In the genomic region with DNA sequence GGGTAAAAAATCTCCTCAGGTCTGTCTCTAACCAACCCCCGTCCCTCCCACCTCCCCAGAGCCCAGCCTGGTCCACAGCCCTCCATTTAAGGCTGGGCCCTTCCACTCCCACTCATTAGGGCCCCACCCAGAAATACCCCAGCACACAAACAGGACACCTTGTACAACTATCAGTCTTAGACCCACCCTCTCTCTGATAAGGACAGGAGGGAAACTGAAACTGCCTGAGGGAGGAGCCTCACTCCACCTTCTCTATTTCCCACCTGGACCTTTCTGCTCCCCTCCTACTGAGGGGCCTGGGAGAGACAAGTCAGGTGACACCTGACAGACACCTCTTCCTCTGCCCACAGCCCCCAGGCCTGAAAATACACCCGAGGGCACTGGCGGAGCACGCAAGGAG, we compare ENCODE assay signal across 9 cellular contexts.
DNase-seq lines count a peak whose midpoint lies in the region; ATAC-seq and TF ChIP-seq lines count a peak whose summit lies in the region.
"Had no signal": no experiment of that assay in that cellular context is flagged by ENCODE, and none has a peak within 500 bp of the region (broad histone marks: within the 10 kb centered on the region; RNA-seq: fewer than 3 reads in every experiment).

No MANE protein-coding gene starts in this region.

- H3K36me3 ChIP-seq in lung (ENCODE audit: control insufficient read depth in 2 of 2, insufficient read depth in 2 of 2, low read length in 2 of 2) = no peaks in the 10 kb centered on the region
- no peaks in the 10 kb centered on the region for H3K36me3 ChIP-seq in gastroesophageal sphincter

- H3K27me3 ChIP-seq in lung (ENCODE audit: control insufficient read depth, insufficient read depth) (no peaks in the 10 kb centered on the region), gastroesophageal sphincter (no peaks in the 10 kb centered on the region)

- POLR2A ChIA-PET in GM10248 (lab: Yijun Ruan, JAX) = no interaction called here
- POLR2A ChIA-PET in HEK293T (lab: Yijun Ruan, JAX) = no interaction called here

- TF ChIP-seq CTCF in GM10248 (IDR thresholded peaks at IDR 0.05; ENCODE audit: control extremely low read depth, extremely low read depth, low read depth, missing control alignments) (no peak), lung (IDR thresholded peaks at IDR 0.05; ENCODE audit: control extremely low read depth, extremely low read depth) (no peak), gastroesophageal sphincter (IDR thresholded peaks at IDR 0.05) (no peak)

- 71 to 78% methylated on average over 4 of the region's 4 CpGs for WGBS in lung, 2 donors
- WGBS in gastroesophageal sphincter (ENCODE audit: low coverage in 1 of 2), 2 donors = 40 to 100% methylated on average over 1 of the region's 4 CpGs

- TF ChIP-seq POLR2A in gastroesophageal sphincter (IDR thresholded peaks at IDR 0.05) = no peak

- H3K4me3 ChIP-seq in lung (no peak overlapping the region), gastroesophageal sphincter (peak overlapping the region in 1 of 2 donors; percentile 62)

- CTCF ChIA-PET in GM10248 (lab: Yijun Ruan, JAX) (interaction anchor here (2.1 to 3.4 kb wide), 2 partner anchors 12 to 13 kb away, joined by 6 to 17 read pairs; no protein-coding TSS in a partner anchor), HEK293T (lab: Yijun Ruan, JAX) (no interaction called here)

- TF ChIP-seq EP300 in gastroesophageal sphincter (IDR thresholded peaks at IDR 0.05) = no peak

- H3K4me1 ChIP-seq in lung (ENCODE audit: control insufficient read depth in 2 of 2, insufficient read depth in 2 of 2, low read length in 2 of 2) (peaks cover 0 to 7% of the 10 kb centered on the region in 2 donors), gastroesophageal sphincter (peaks cover 0 to 31% (median 10%) of the 10 kb centered on the region in 3 donors)

- DNase-seq in GM10248 (ENCODE audit: extremely low spot score) = peak; percentile 45
- peak; percentile 46 for DNase-seq in NCI-H748 (lab: John Stamatoyannopoulos, UW; ENCODE audit: unreplicated experiment)
- no peak for DNase-seq in lung (ENCODE audit: low spot score)
- DNase-seq in Ammon's horn (ENCODE audit: low spot score) = no peak
- no peak for DNase-seq in DMS153 (lab: John Stamatoyannopoulos, UW)
- no peak for DNase-seq in HEK293T (ENCODE audit: extremely low spot score)
- DNase-seq: dorsolateral prefrontal cortex had no signal

- peak overlapping the region; percentile 44 to 90 for H3K27ac ChIP-seq in lung (ENCODE audit: low read depth in 1 of 2, low read length in 1 of 2)
- peak overlapping the region in 1 of 4 donors; percentile 74 for H3K27ac ChIP-seq in gastroesophageal sphincter
- H3K27ac ChIP-seq: dorsolateral prefrontal cortex had no signal

- ATAC-seq in GM21723 (IDR thresholded peaks at IDR 0.05; ENCODE audit: unreplicated experiment) (peak; percentile 63), lung (ENCODE audit: insufficient read depth, low FRiP score) (peak; percentile 19), gastroesophageal sphincter (no peak)

- H3K9me3 ChIP-seq in lung (ENCODE audit: control insufficient read depth in 2 of 2, insufficient read depth in 1 of 2, low read length in 1 of 2) (no peaks in the 10 kb centered on the region), gastroesophageal sphincter (no peaks in the 10 kb centered on the region)

TF ChIP-seq in HEK293T, 16 proteins besides CTCF, POLR2A, EP300 and RAD21:
- TF ChIP-seq HDGF (IDR thresholded peaks at IDR 0.05; ENCODE audit: borderline replicate concordance) = no peak
- no peak for TF ChIP-seq PKNOX1 (IDR thresholded peaks at IDR 0.05)
- TF ChIP-seq BHLHE40 (IDR thresholded peaks at IDR 0.05; ENCODE audit: borderline replicate concordance) = no peak
- TF ChIP-seq FOXM1 (IDR thresholded peaks at IDR 0.05; ENCODE audit: borderline replicate concordance) = no peak
- TF ChIP-seq FOXA1 (IDR thresholded peaks at IDR 0.05) = no peak
- TF ChIP-seq ZNF384 (IDR thresholded peaks at IDR 0.05) = no peak
- TF ChIP-seq ELF4 (IDR thresholded peaks at IDR 0.05) = no peak
- no peak for TF ChIP-seq SP1 (IDR thresholded peaks at IDR 0.05)

Comparison
In these comparisons a context has a peak if more than half of its experiments do, and no peak if none do; other contexts are left out.
1. DNase-seq: peak in GM10248 (single experiment) and NCI-H748 (single experiment); none in lung (single experiment), Ammon's horn (single experiment), DMS153 (single experiment) and HEK293T (single experiment).